10 cellular contexts compared by ENCODE assay signal in the genomic region with DNA sequence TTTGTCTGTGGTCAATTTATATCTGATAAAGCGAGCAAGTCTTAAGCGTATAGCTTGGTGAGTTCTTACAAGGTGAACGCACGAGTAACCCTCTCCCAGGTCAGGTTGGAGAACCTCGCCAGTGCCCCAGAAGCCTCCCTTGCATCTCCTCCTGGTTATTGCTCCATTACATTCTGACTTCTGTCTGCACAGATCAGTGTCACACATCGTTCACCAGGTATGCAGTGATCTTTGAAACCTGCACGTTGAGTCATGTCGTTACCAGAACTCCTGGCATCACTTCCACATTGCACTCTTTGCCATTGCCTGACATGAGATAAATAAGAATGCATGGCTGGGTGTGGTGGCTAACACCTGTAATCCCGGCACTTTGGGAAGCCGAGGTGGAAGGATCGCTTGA. TPM values are rescaled to one million over a fixed set of nuclear protein-coding genes. Genes with fewer than 3 reads are reported as not detected.
DNase-seq lines count a peak whose midpoint lies in the region; ATAC-seq and TF ChIP-seq lines count a peak whose summit lies in the region.
"Had no signal": no experiment of that assay in that cellular context is flagged by ENCODE, and none has a peak within 500 bp of the region (broad histone marks: within the 10 kb centered on the region; RNA-seq: fewer than 3 reads in every experiment).

No MANE protein-coding gene starts in this region.

- peak overlapping the region; percentile 18 for H3K27ac Mint-ChIP-seq in activated T-helper 2 cell treated with anti-CD3 and anti-CD28 coated beads, Interferon-gamma antibody, Interleukin-2, Interleukin-4, amounts not matched to agents 10 μg/mL and 5 μg/mL and 100 μg/mL, durations not matched to agents 14 hours and 24 hours and 36 hours
- H3K27ac Mint-ChIP-seq in stimulated activated memory B cell treated with anti-CD40 and anti-IgM and Interleukin-4, amounts not matched to agents 10 μg/mL and 1 μg/mL and 100 μg/mL, for 72 hours = peak overlapping the region; percentile 66
- no peak overlapping the region for H3K27ac Mint-ChIP-seq in Calu3 (ENCODE audit: unreplicated experiment)
- no peak overlapping the region for H3K27ac Mint-ChIP-seq in CD8-positive, alpha-beta memory T cell
- H3K27ac Mint-ChIP-seq: progenitor cell of endocrine pancreas had no signal

- BruUV-seq in Calu3 (replicated peaks; lab: Mats Ljungman, UMichigan) = no TSS peak

- H3K9me3 ChIP-seq in vagina = no peaks in the 10 kb centered on the region
- no peaks in the 10 kb centered on the region for H3K9me3 ChIP-seq in CD8-positive, alpha-beta memory T cell (ENCODE audit: low read length)
- H3K9me3 ChIP-seq: lower lobe of right lung had no signal

- TF ChIP-seq POLR2A in vagina (IDR thresholded peaks at IDR 0.05) = no peak

- peaks cover 13% of the 10 kb centered on the region for H3K4me1 ChIP-seq in vagina
- H3K4me1 ChIP-seq in CD8-positive, alpha-beta memory T cell (ENCODE audit: insufficient read depth, low read length) = peaks cover 2% of the 10 kb centered on the region

- no peaks in the 10 kb centered on the region for H3K36me3 ChIP-seq in vagina
- no peaks in the 10 kb centered on the region for H3K36me3 ChIP-seq in CD8-positive, alpha-beta memory T cell (ENCODE audit: insufficient read depth, low read length)
- H3K36me3 ChIP-seq: lower lobe of right lung had no signal

- H3K27me3 ChIP-seq in vagina = no peaks in the 10 kb centered on the region
- H3K27me3 ChIP-seq in CD8-positive, alpha-beta memory T cell (ENCODE audit: insufficient read depth, low read length, poor library complexity, severe bottlenecking) = no peaks in the 10 kb centered on the region

- H3K36me3 Mint-ChIP-seq in activated T-helper 2 cell treated with anti-CD3 and anti-CD28 coated beads, Interferon-gamma antibody, Interleukin-2, Interleukin-4, amounts not matched to agents 10 μg/mL and 5 μg/mL and 100 μg/mL, durations not matched to agents 14 hours and 24 hours and 36 hours (ENCODE audit: low read depth) = no peaks in the 10 kb centered on the region
- H3K36me3 Mint-ChIP-seq in stimulated activated memory B cell treated with anti-CD40 and anti-IgM and Interleukin-4, amounts not matched to agents 10 μg/mL and 1 μg/mL and 100 μg/mL, for 72 hours = no peaks in the 10 kb centered on the region
- H3K36me3 Mint-ChIP-seq in Calu3 (ENCODE audit: insufficient read depth, unreplicated experiment) = no peaks in the 10 kb centered on the region
- peaks cover 0 to 3% (median 0%) of the 10 kb centered on the region in 3 donors for H3K36me3 Mint-ChIP-seq in CD8-positive, alpha-beta memory T cell

- H3K4me1 Mint-ChIP-seq in activated T-helper 2 cell treated with anti-CD3 and anti-CD28 coated beads, Interferon-gamma antibody, Interleukin-2, Interleukin-4, amounts not matched to agents 10 μg/mL and 5 μg/mL and 100 μg/mL, durations not matched to agents 14 hours and 24 hours and 36 hours (ENCODE audit: low read depth) = peaks cover 44% of the 10 kb centered on the region
- H3K4me1 Mint-ChIP-seq in stimulated activated memory B cell treated with anti-CD40 and anti-IgM and Interleukin-4, amounts not matched to agents 10 μg/mL and 1 μg/mL and 100 μg/mL, for 72 hours = peaks cover 27% of the 10 kb centered on the region
- H3K4me1 Mint-ChIP-seq in Calu3 (ENCODE audit: low read depth, unreplicated experiment) = peaks cover 7% of the 10 kb centered on the region
- peaks cover 7 to 23% (median 18%) of the 10 kb centered on the region in 3 donors for H3K4me1 Mint-ChIP-seq in CD8-positive, alpha-beta memory T cell

- DNase-seq in activated T-helper 2 cell treated with anti-CD3 and anti-CD28 coated beads, Interferon-gamma antibody, Interleukin-2, Interleukin-4, amounts not matched to agents 10 μg/mL and 5 μg/mL and 100 μg/mL, durations not matched to agents 14 hours and 24 hours and 36 hours (ENCODE audit: low spot score) = no peak
- DNase-seq in vagina (ENCODE audit: extremely low spot score in 2 of 2) (no peak), Calu3 (no peak)
- DNase-seq in CD8-positive, alpha-beta memory T cell = no peak
- DNase-seq: lower lobe of right lung, NCI-H774 had no signal

- H3K27ac ChIP-seq in vagina = no peak overlapping the region
- H3K27ac ChIP-seq in CD8-positive, alpha-beta memory T cell (ENCODE audit: low read depth, low read length) = no peak overlapping the region

- TF ChIP-seq CTCF in vagina (IDR thresholded peaks at IDR 0.05) = no peak
- no peak for TF ChIP-seq CTCF in Calu3 (IDR thresholded peaks at IDR 0.05; ENCODE audit: unreplicated experiment)

- no peak overlapping the region for H3K4me3 ChIP-seq in vagina
- H3K4me3 ChIP-seq in CD8-positive, alpha-beta memory T cell (ENCODE audit: low read length) = no peak overlapping the region
- H3K4me3 ChIP-seq: lower lobe of right lung had no signal

- peak; percentile 33 for ATAC-seq in GM19023 (IDR thresholded peaks at IDR 0.05; ENCODE audit: unreplicated experiment)
- peak; percentile 59 for ATAC-seq in HG02759 (IDR thresholded peaks at IDR 0.05; ENCODE audit: unreplicated experiment)
- peak; percentile 86 for ATAC-seq in stimulated activated memory B cell treated with anti-CD40 and anti-IgM and Interleukin-4, amounts not matched to agents 10 μg/mL and 1 μg/mL and 100 μg/mL, for 72 hours
- ATAC-seq: lower lobe of right lung had no signal

- peaks cover 31% of the 10 kb centered on the region for H3K27me3 Mint-ChIP-seq in activated T-helper 2 cell treated with anti-CD3 and anti-CD28 coated beads, Interferon-gamma antibody, Interleukin-2, Interleukin-4, amounts not matched to agents 10 μg/mL and 5 μg/mL and 100 μg/mL, durations not matched to agents 14 hours and 24 hours and 36 hours (ENCODE audit: low read depth)
- H3K27me3 Mint-ChIP-seq in stimulated activated memory B cell treated with anti-CD40 and anti-IgM and Interleukin-4, amounts not matched to agents 10 μg/mL and 1 μg/mL and 100 μg/mL, for 72 hours = peaks cover 33% of the 10 kb centered on the region
- H3K27me3 Mint-ChIP-seq in Calu3 (ENCODE audit: unreplicated experiment) = no peaks in the 10 kb centered on the region
- peaks cover 34 to 52% of the 10 kb centered on the region in 2 donors for H3K27me3 Mint-ChIP-seq in CD8-positive, alpha-beta memory T cell

- no peak overlapping the region for H3K4me3 Mint-ChIP-seq in activated T-helper 2 cell treated with anti-CD3 and anti-CD28 coated beads, Interferon-gamma antibody, Interleukin-2, Interleukin-4, amounts not matched to agents 10 μg/mL and 5 μg/mL and 100 μg/mL, durations not matched to agents 14 hours and 24 hours and 36 hours (ENCODE audit: low read depth)
- peak overlapping the region; percentile 81 for H3K4me3 Mint-ChIP-seq in stimulated activated memory B cell treated with anti-CD40 and anti-IgM and Interleukin-4, amounts not matched to agents 10 μg/mL and 1 μg/mL and 100 μg/mL, for 72 hours
- no peak overlapping the region for H3K4me3 Mint-ChIP-seq in Calu3 (ENCODE audit: low read depth, unreplicated experiment)
- H3K4me3 Mint-ChIP-seq in CD8-positive, alpha-beta memory T cell = peak overlapping the region in 3 of 7 donors; percentile 13 to 76 (median 73)

- CTCF ChIA-PET in Calu3 (lab: Charles Lee) = interaction anchor here (0.6 kb wide), 1 partner anchor 13 kb away, joined by 3 read pairs; no protein-coding TSS in a partner anchor
- CTCF ChIA-PET in CD8-positive, alpha-beta memory T cell (lab: Charles Lee) = interaction anchor here (1.4 kb wide), 1 partner anchor 40 kb away, joined by 4 read pairs; no protein-coding TSS in a partner anchor

- intact Hi-C loops in activated T-helper 2 cell treated with anti-CD3 and anti-CD28 coated beads, Interferon-gamma antibody, Interleukin-2, Interleukin-4, amounts not matched to agents 10 μg/mL and 5 μg/mL and 100 μg/mL, durations not matched to agents 14 hours and 24 hours and 36 hours (cut with micrococcal nuclease) = no loop called here
- intact Hi-C loops in vagina (cut with DNase I) = no loop called here
- intact Hi-C loops in Calu3 (cut with micrococcal nuclease; ENCODE audit: unreplicated experiment) = no loop called here

- POLR2A ChIA-PET in CD8-positive, alpha-beta memory T cell (lab: Charles Lee) = no interaction called here

- no peaks in the 10 kb centered on the region for H3K9me3 Mint-ChIP-seq in activated T-helper 2 cell treated with anti-CD3 and anti-CD28 coated beads, Interferon-gamma antibody, Interleukin-2, Interleukin-4, amounts not matched to agents 10 μg/mL and 5 μg/mL and 100 μg/mL, durations not matched to agents 14 hours and 24 hours and 36 hours
- no peaks in the 10 kb centered on the region for H3K9me3 Mint-ChIP-seq in stimulated activated memory B cell treated with anti-CD40 and anti-IgM and Interleukin-4, amounts not matched to agents 10 μg/mL and 1 μg/mL and 100 μg/mL, for 72 hours
- H3K9me3 Mint-ChIP-seq in Calu3 (ENCODE audit: low read depth, unreplicated experiment) = no peaks in the 10 kb centered on the region
- no peaks in the 10 kb centered on the region for H3K9me3 Mint-ChIP-seq in CD8-positive, alpha-beta memory T cell

RNA-seq across cellular contexts. Expression of a gene that starts 44.2 kb away (rescaled TPM):
- 15.6 and 17.2 TPM in 2 replicates for total RNA-seq in activated T-helper 2 cell treated with anti-CD3 and anti-CD28 coated beads, Interferon-gamma antibody, Interleukin-2, Interleukin-4, amounts not matched to agents 10 μg/mL and 5 μg/mL and 100 μg/mL, durations not matched to agents 14 hours and 24 hours and 36 hours
- total RNA-seq in vagina = 88.1 TPM
- 21.8 and 31.8 TPM in 2 replicates for total RNA-seq in Calu3 (2022)
- 1 to 10 TPM; 1.1 to 1.3 TPM for total RNA-seq in CD8-positive, alpha-beta memory T cell
- polyA plus RNA-seq in CD8-positive, alpha-beta memory T cell = 0.03 TPM

Comparison
In these comparisons a context has a peak if more than half of its experiments do, and no peak if none do; other contexts are left out.
1. ATAC-seq: peak in every context shown above with its lines; median percentile 86 in stimulated activated memory B cell treated with anti-CD40 and anti-IgM and Interleukin-4, amounts not matched to agents 10 μg/mL and 1 μg/mL and 100 μg/mL, for 72 hours; 59 in HG02759; 33 in GM19023.
2. H3K27ac Mint-ChIP-seq: peak in activated T-helper 2 cell treated with anti-CD3 and anti-CD28 coated beads, Interferon-gamma antibody, Interleukin-2, Interleukin-4, amounts not matched to agents 10 μg/mL and 5 μg/mL and 100 μg/mL, durations not matched to agents 14 hours and 24 hours and 36 hours (single experiment) and stimulated activated memory B cell treated with anti-CD40 and anti-IgM and Interleukin-4, amounts not matched to agents 10 μg/mL and 1 μg/mL and 100 μg/mL, for 72 hours (single experiment); none in Calu3 (single experiment) and CD8-positive, alpha-beta memory T cell (0 of 8).